ENCODE assay signal across 20 cellular contexts in genomic region chr9:113573959-113574352, GRCh38.
DNase-seq lines count a peak whose midpoint lies in the region; ATAC-seq, FAIRE-seq and TF ChIP-seq lines count a peak whose summit lies in the region.
"Had no signal": no experiment of that assay in that cellular context is flagged by ENCODE, and none has a peak within 500 bp of the region (broad histone marks: within the 10 kb centered on the region; RNA-seq: fewer than 3 reads in every experiment).

No MANE protein-coding gene starts in this region.

- no peak overlapping the region for H3K18ac ChIP-seq in neuronal stem cell (ENCODE audit: low read length)

- H3K4me2 ChIP-seq in astrocyte (ENCODE audit: low read length): peak overlapping the region; percentile 36
- no peak overlapping the region for H3K4me2 ChIP-seq in neuronal stem cell (ENCODE audit: insufficient read depth, low read length, poor library complexity, severe bottlenecking)

- peaks cover 3% of the 10 kb centered on the region for H3K79me1 ChIP-seq in neuronal stem cell (ENCODE audit: low read depth, low read length)

- no peaks in the 10 kb centered on the region for H3K27me3 ChIP-seq in CD4-positive, alpha-beta T cell (ENCODE audit: control insufficient read depth, insufficient read depth, low read length)
- H3K27me3 ChIP-seq in astrocyte (ENCODE audit: insufficient read depth, low read length) (no peaks in the 10 kb centered on the region), neuronal stem cell (ENCODE audit: control insufficient read depth in 3 of 3, insufficient read depth in 3 of 3, low read depth in 1 of 3, low read length in 3 of 3) (no peaks in the 10 kb centered on the region)
- H3K27me3 ChIP-seq: left lung, upper lobe of left lung had no signal

- H3K4me1 Mint-ChIP-seq in CD4-positive, alpha-beta T cell (ENCODE audit: low read depth): peaks cover 35% of the 10 kb centered on the region
- H3K4me1 Mint-ChIP-seq in Calu3 (ENCODE audit: low read depth, unreplicated experiment): peaks cover 55% of the 10 kb centered on the region
- H3K4me1 Mint-ChIP-seq in astrocyte (ENCODE audit: low read depth, unreplicated experiment): peaks cover 36% of the 10 kb centered on the region
- peaks cover 45% of the 10 kb centered on the region for H3K4me1 Mint-ChIP-seq in chondrocyte (ENCODE audit: low read depth)

- H4K8ac ChIP-seq in neuronal stem cell (ENCODE audit: low read depth, low read length): no peak overlapping the region

- H3K27ac Mint-ChIP-seq in CD4-positive, alpha-beta T cell: peak overlapping the region; percentile 62
- H3K27ac Mint-ChIP-seq in Calu3 (ENCODE audit: unreplicated experiment): peak overlapping the region; percentile 25
- H3K27ac Mint-ChIP-seq in astrocyte (ENCODE audit: unreplicated experiment): no peak overlapping the region
- no peak overlapping the region for H3K27ac Mint-ChIP-seq in chondrocyte (ENCODE audit: unreplicated experiment)

- no peak overlapping the region for H3K23ac ChIP-seq in neuronal stem cell (ENCODE audit: low read depth, low read length, poor library complexity)

- H3K9me3 Mint-ChIP-seq in CD4-positive, alpha-beta T cell: no peaks in the 10 kb centered on the region
- no peaks in the 10 kb centered on the region for H3K9me3 Mint-ChIP-seq in Calu3 (ENCODE audit: low read depth, unreplicated experiment)
- peaks cover 3% of the 10 kb centered on the region for H3K9me3 Mint-ChIP-seq in astrocyte (ENCODE audit: unreplicated experiment)
- H3K9me3 Mint-ChIP-seq in chondrocyte (ENCODE audit: low read depth): no peaks in the 10 kb centered on the region

- peak overlapping the region; percentile 30 for H2AK5ac ChIP-seq in neuronal stem cell (ENCODE audit: low read depth, low read length)

- POLR2A ChIA-PET in CD4-positive, alpha-beta T cell (lab: Charles Lee): interaction anchor here (0.6 kb wide), 1 partner anchor 167 kb away, joined by 3 read pairs; no protein-coding TSS in a partner anchor

- peak overlapping the region; percentile 79 for H3K14ac ChIP-seq in neuronal stem cell (ENCODE audit: low read length)

- H3K27me3 Mint-ChIP-seq in CD4-positive, alpha-beta T cell: no peaks in the 10 kb centered on the region
- H3K27me3 Mint-ChIP-seq in Calu3 (ENCODE audit: unreplicated experiment) (no peaks in the 10 kb centered on the region), astrocyte (ENCODE audit: low read depth, unreplicated experiment) (peaks cover 2% of the 10 kb centered on the region), chondrocyte (ENCODE audit: low read depth) (no peaks in the 10 kb centered on the region)

- no peak overlapping the region for H3K4ac ChIP-seq in neuronal stem cell (ENCODE audit: low read length)

- H3K9ac ChIP-seq in astrocyte (ENCODE audit: low read length) (peak overlapping the region; percentile 0), neuronal stem cell (ENCODE audit: low read depth, low read length, poor library complexity) (no peak overlapping the region)

- H4K91ac ChIP-seq in neuronal stem cell (ENCODE audit: low read depth, low read length, poor library complexity): no peak overlapping the region

- no peak for ATAC-seq in CD4-positive, alpha-beta T cell (ENCODE audit: poor library complexity)
- ATAC-seq: left lung, Panc1 had no signal

- H3K27ac ChIP-seq in CD4-positive, alpha-beta T cell (ENCODE audit: low read depth, low read length): no peak overlapping the region
- H3K27ac ChIP-seq in astrocyte (ENCODE audit: low read depth, low read length) (no peak overlapping the region), neuronal stem cell (replicated peaks; ENCODE audit: low read length) (no peak overlapping the region)
- H3K27ac ChIP-seq: C4-2B, left lung had no signal

- intact Hi-C loops in CD4-positive, alpha-beta T cell (cut with DNase I, micrococcal nuclease): no loop called here
- intact Hi-C loops in Calu3 (cut with micrococcal nuclease; ENCODE audit: unreplicated experiment): no loop called here

- no peak for DNase-seq in CD4-positive, alpha-beta T cell
- DNase-seq in Calu3 (no peak), astrocyte (ENCODE audit: low read depth) (no peak), neuronal stem cell (ENCODE audit: low spot score) (no peak), chondrocyte (ENCODE audit: low spot score) (no peak), AML-193 (lab: John Stamatoyannopoulos, UW) (no peak), NCI-H1694 treated with DMSO at 0.1 percent for 48 hours (lab: John Stamatoyannopoulos, UW) (no peak), NCI-H69 (lab: John Stamatoyannopoulos, UW) (no peak)
- DNase-seq: activated CD4-positive, alpha-beta T cell treated with anti-CD3 and anti-CD28 coated beads, Interleukin-2, amount 50 U/mL, for 48 hours; central memory CD4-positive, alpha-beta T cell; DND-41; HCEC 1CT; NCI-H1417; NCI-H2171; NCI-H82 had no signal

- H3K36me3 Mint-ChIP-seq in CD4-positive, alpha-beta T cell (ENCODE audit: low read depth): no peaks in the 10 kb centered on the region
- H3K36me3 Mint-ChIP-seq in Calu3 (ENCODE audit: insufficient read depth, unreplicated experiment) (peaks cover 17% of the 10 kb centered on the region), astrocyte (ENCODE audit: low read depth, unreplicated experiment) (peaks cover 14% of the 10 kb centered on the region), chondrocyte (ENCODE audit: low read depth) (peaks cover 3% of the 10 kb centered on the region)

- TF ChIP-seq CTCF in CD4-positive, alpha-beta T cell (IDR thresholded peaks at IDR 0.05): no peak
- TF ChIP-seq CTCF in Calu3 (IDR thresholded peaks at IDR 0.05; ENCODE audit: unreplicated experiment) (no peak), astrocyte (IDR thresholded peaks at IDR 0.05; ENCODE audit: insufficient read depth, low read depth, low read length) (no peak), chondrocyte (IDR thresholded peaks at IDR 0.05) (no peak)

- H3K9me3 ChIP-seq in CD4-positive, alpha-beta T cell (ENCODE audit: control insufficient read depth, low read length): no peaks in the 10 kb centered on the region
- no peaks in the 10 kb centered on the region for H3K9me3 ChIP-seq in astrocyte (ENCODE audit: insufficient read depth, low read depth, low read length)
- no peaks in the 10 kb centered on the region for H3K9me3 ChIP-seq in neuronal stem cell (replicated peaks in 1 of 2; ENCODE audit: control insufficient read depth in 2 of 2, insufficient read depth in 1 of 2, low read depth in 1 of 2, low read length in 2 of 2)
- H3K9me3 ChIP-seq: left lung, upper lobe of left lung had no signal

- H2BK12ac ChIP-seq in neuronal stem cell (ENCODE audit: low read length): no peak overlapping the region

- H3K79me2 ChIP-seq in astrocyte (ENCODE audit: insufficient read depth, low read length): peaks cover 44% of the 10 kb centered on the region

- WGBS in neuronal stem cell (ENCODE audit: extremely low coverage in 2 of 2, insufficient read length in 2 of 2, insufficient replicate concordance in 1 of 2), 2 donors: no CpG with 5 or more reads among the region's 2 CpGs

- H2BK5ac ChIP-seq in neuronal stem cell (ENCODE audit: low read length): no peak overlapping the region

- H2BK15ac ChIP-seq in neuronal stem cell (ENCODE audit: low read length): peak overlapping the region; percentile 59

- H3K4me3 Mint-ChIP-seq in CD4-positive, alpha-beta T cell: no peak overlapping the region
- H3K4me3 Mint-ChIP-seq in Calu3 (ENCODE audit: low read depth, unreplicated experiment) (no peak overlapping the region), astrocyte (ENCODE audit: unreplicated experiment) (no peak overlapping the region), chondrocyte (ENCODE audit: unreplicated experiment) (no peak overlapping the region)

- no peak overlapping the region for H2BK120ac ChIP-seq in neuronal stem cell (ENCODE audit: low read depth, low read length)

- no TSS peak for BruUV-seq in Calu3 (replicated peaks; lab: Mats Ljungman, UMichigan)

- peaks cover 5% of the 10 kb centered on the region for H4K20me1 ChIP-seq in astrocyte (ENCODE audit: insufficient read depth, low read length)

- H2AFZ ChIP-seq in astrocyte (ENCODE audit: low read depth, low read length) (peak overlapping the region; percentile 37), neuronal stem cell (ENCODE audit: low read length) (no peak overlapping the region)

- peaks cover 25% of the 10 kb centered on the region for H3K4me1 ChIP-seq in astrocyte (ENCODE audit: insufficient read depth, low read length)
- H3K4me1 ChIP-seq in neuronal stem cell (ENCODE audit: control insufficient read depth in 2 of 2, insufficient read depth in 1 of 2, low read depth in 1 of 2, low read length in 2 of 2): peaks cover 0 to 2% of the 10 kb centered on the region in 2 donors

- H3K36me3 ChIP-seq in astrocyte (ENCODE audit: insufficient read depth, low read length) (no peaks in the 10 kb centered on the region), neuronal stem cell (replicated peaks in 1 of 2; ENCODE audit: control insufficient read depth in 2 of 2, insufficient read depth in 2 of 2, low read length in 2 of 2) (no peaks in the 10 kb centered on the region)
- H3K36me3 ChIP-seq: left lung, upper lobe of left lung had no signal

- no peak overlapping the region for H3K4me3 ChIP-seq in astrocyte (ENCODE audit: insufficient read depth, low read depth, low read length)
- H3K4me3 ChIP-seq in neuronal stem cell (ENCODE audit: low read length in 2 of 2): no peak overlapping the region
- H3K4me3 ChIP-seq: left lung, skin epidermis, upper lobe of left lung had no signal

- CTCF ChIA-PET in CD4-positive, alpha-beta T cell (lab: Charles Lee): no interaction called here
- CTCF ChIA-PET in Calu3 (lab: Charles Lee): no interaction called here

- no peak for FAIRE-seq in astrocyte (lab: Jason Lieb, UNC)

Comparison
In these comparisons a context has a peak if more than half of its experiments do, and no peak if none do; other contexts are left out.
1. H3K27ac Mint-ChIP-seq: peak in CD4-positive, alpha-beta T cell (single experiment) and Calu3 (single experiment); none in astrocyte (single experiment) and chondrocyte (single experiment).